1 cellular context compared by ENCODE assay signal in the genomic region with DNA sequence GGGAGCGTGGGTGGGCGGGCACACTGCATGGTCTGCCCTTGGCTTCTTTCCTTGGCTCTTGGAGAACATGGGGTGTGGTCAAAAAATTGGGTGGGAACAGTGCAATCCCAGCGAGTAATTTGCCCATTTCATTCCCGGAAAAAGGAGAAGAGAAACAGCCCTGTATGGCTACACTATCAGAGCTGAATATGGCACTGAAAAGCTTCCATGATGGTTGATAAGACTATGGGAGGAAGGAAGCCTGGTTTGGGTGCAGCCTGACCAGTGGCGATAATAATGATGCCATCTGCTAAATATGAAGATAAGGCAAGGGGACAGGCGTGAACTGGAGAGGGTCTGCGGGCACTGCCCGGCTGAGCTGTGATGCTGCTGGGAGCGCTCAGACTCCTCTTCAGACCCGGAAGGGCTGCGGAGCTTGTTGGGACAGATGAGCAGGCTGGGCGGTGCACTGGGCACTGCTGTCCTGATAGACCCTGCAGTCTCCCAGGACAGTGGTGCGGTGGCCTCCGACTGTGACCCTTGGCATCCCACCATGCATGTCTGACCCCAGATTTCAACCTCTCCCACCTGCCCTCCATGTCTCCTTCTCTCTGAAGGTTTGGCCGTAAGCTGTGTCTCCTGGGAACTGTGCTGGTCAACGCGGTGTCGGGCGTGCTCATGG.
TF ChIP-seq lines count a peak whose summit lies in the region.

No MANE protein-coding gene starts in this region.

TF ChIP-seq in SK-N-SH treated with all-trans-retinoic acid at 6 μM for 48 hours, 23 proteins besides CTCF, POLR2A, EP300 and RAD21 (continued from another document):
- TF ChIP-seq BACH2 (CRISPR knock-in tag; IDR thresholded peaks at IDR 0.05; ENCODE audit: borderline replicate concordance) (no peak), ZC3H10 (CRISPR knock-in tag; IDR thresholded peaks at IDR 0.05) (no peak), SNAI2 (CRISPR knock-in tag; IDR thresholded peaks at IDR 0.05) (no peak), ZFP30 (CRISPR knock-in tag; IDR thresholded peaks at IDR 0.05) (no peak), ISL1 (CRISPR knock-in tag; IDR thresholded peaks at IDR 0.05) (no peak)
- TF ChIP-seq, protein P1, sequence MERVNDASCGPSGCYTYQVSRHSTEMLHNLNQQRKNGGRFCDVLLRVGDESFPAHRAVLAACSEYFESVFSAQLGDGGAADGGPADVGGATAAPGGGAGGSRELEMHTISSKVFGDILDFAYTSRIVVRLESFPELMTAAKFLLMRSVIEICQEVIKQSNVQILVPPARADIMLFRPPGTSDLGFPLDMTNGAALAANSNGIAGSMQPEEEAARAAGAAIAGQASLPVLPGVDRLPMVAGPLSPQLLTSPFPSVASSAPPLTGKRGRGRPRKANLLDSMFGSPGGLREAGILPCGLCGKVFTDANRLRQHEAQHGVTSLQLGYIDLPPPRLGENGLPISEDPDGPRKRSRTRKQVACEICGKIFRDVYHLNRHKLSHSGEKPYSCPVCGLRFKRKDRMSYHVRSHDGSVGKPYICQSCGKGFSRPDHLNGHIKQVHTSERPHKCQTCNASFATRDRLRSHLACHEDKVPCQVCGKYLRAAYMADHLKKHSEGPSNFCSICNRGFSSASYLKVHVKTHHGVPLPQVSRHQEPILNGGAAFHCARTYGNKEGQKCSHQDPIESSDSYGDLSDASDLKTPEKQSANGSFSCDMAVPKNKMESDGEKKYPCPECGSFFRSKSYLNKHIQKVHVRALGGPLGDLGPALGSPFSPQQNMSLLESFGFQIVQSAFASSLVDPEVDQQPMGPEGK (CRISPR knock-in tag; IDR thresholded peaks at IDR 0.05; ENCODE audit: borderline replicate concordance): no peak
